Comparison of ENCODE assay signal across 1 cellular context in the genomic region with DNA sequence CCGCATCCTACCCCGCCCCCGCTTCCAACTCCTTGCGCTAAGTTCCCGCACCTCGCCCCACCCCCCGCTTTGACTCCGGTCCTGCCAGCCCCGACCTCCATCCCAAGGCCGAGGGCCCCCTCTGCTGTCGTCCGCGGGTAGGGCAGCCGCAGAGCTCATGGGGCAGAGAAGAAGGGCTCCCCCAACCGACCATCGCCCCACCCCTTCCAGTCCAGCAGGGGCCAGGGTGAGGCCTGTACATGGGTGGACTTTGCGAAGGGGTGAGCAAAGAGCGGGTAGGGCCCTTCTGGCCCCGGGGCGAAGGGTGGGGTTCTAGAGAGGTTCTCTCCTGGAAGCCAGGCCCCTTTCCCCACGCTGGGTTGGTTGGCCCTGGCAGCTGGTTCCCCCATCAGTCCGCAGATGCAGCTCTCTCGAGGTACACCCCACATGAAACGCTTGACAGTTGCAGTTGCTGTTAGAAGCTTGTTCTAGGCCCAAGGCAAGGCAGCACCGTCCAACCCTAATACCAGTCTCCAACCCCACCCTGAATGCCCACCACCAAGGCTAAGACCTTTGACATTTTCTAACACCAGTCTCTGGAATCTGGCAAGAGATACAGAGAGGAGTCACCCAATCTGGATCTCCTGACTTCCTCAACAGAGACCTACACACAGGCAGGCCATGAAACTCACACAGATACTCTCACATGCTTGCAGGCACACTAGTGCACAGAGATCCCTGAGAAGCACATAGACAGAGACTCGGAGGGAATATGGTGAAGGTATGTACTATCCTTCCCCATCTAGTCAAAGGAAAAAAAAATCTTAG.
TF ChIP-seq lines count a peak whose summit lies in the region.

No MANE protein-coding gene starts in this region.

TF ChIP-seq in HepG2, 621 proteins besides CTCF, POLR2A, EP300 and RAD21 (continued from another document and continues in another):
- TF ChIP-seq, protein P1, sequence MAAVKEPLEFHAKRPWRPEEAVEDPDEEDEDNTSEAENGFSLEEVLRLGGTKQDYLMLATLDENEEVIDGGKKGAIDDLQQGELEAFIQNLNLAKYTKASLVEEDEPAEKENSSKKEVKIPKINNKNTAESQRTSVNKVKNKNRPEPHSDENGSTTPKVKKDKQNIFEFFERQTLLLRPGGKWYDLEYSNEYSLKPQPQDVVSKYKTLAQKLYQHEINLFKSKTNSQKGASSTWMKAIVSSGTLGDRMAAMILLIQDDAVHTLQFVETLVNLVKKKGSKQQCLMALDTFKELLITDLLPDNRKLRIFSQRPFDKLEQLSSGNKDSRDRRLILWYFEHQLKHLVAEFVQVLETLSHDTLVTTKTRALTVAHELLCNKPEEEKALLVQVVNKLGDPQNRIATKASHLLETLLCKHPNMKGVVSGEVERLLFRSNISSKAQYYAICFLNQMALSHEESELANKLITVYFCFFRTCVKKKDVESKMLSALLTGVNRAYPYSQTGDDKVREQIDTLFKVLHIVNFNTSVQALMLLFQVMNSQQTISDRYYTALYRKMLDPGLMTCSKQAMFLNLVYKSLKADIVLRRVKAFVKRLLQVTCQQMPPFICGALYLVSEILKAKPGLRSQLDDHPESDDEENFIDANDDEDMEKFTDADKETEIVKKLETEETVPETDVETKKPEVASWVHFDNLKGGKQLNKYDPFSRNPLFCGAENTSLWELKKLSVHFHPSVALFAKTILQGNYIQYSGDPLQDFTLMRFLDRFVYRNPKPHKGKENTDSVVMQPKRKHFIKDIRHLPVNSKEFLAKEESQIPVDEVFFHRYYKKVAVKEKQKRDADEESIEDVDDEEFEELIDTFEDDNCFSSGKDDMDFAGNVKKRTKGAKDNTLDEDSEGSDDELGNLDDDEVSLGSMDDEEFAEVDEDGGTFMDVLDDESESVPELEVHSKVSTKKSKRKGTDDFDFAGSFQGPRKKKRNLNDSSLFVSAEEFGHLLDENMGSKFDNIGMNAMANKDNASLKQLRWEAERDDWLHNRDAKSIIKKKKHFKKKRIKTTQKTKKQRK (IDR thresholded peaks at IDR 0.05; ENCODE audit: low read length) = no peak
- no peak for TF ChIP-seq ZNF562 (CRISPR knock-in tag; IDR thresholded peaks at IDR 0.05; ENCODE audit: borderline replicate concordance)
- TF ChIP-seq GATAD2A (CRISPR knock-in tag; IDR thresholded peaks at IDR 0.05) = 0 out of 2 replicates have a peak, but pooled peaks have one; percentile 14
- no peak for TF ChIP-seq SRSF1 (optimal IDR thresholded peaks at IDR 0.05; ENCODE audit: low read depth, low read length)
- no peak for TF ChIP-seq ZBTB21 (CRISPR knock-in tag; IDR thresholded peaks at IDR 0.05)
- TF ChIP-seq GABPB1 (CRISPR knock-in tag; IDR thresholded peaks at IDR 0.05) = peak; percentile 50; the same call in 1 of the 2 replicates
- TF ChIP-seq, protein P2, sequence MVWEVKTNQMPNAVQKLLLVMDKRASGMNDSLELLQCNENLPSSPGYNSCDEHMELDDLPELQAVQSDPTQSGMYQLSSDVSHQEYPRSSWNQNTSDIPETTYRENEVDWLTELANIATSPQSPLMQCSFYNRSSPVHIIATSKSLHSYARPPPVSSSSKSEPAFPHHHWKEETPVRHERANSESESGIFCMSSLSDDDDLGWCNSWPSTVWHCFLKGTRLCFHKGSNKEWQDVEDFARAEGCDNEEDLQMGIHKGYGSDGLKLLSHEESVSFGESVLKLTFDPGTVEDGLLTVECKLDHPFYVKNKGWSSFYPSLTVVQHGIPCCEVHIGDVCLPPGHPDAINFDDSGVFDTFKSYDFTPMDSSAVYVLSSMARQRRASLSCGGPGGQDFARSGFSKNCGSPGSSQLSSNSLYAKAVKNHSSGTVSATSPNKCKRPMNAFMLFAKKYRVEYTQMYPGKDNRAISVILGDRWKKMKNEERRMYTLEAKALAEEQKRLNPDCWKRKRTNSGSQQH (CRISPR knock-in tag; IDR thresholded peaks at IDR 0.05; ENCODE audit: low read depth) = 0 out of 2 replicates have a peak, but pooled peaks have one; percentile 60
- no peak for TF ChIP-seq SRF (IDR thresholded peaks at IDR 0.05; ENCODE audit: low read depth, low read length)
- TF ChIP-seq ZFY (CRISPR knock-in tag; IDR thresholded peaks at IDR 0.05) = 0 out of 2 replicates have a peak, but pooled peaks have one; percentile 26
- no peak for TF ChIP-seq NFYC (CRISPR knock-in tag; IDR thresholded peaks at IDR 0.05)
- TF ChIP-seq ERF (CRISPR knock-in tag; IDR thresholded peaks at IDR 0.05) = 0 out of 2 replicates have a peak, but pooled peaks have one; percentile 40
- TF ChIP-seq SAP130 (CRISPR knock-in tag; IDR thresholded peaks at IDR 0.05; ENCODE audit: low read depth) = peak; percentile 59
- no peak for TF ChIP-seq ZNF776 (CRISPR knock-in tag; IDR thresholded peaks at IDR 0.05)
- TF ChIP-seq, protein P3, sequence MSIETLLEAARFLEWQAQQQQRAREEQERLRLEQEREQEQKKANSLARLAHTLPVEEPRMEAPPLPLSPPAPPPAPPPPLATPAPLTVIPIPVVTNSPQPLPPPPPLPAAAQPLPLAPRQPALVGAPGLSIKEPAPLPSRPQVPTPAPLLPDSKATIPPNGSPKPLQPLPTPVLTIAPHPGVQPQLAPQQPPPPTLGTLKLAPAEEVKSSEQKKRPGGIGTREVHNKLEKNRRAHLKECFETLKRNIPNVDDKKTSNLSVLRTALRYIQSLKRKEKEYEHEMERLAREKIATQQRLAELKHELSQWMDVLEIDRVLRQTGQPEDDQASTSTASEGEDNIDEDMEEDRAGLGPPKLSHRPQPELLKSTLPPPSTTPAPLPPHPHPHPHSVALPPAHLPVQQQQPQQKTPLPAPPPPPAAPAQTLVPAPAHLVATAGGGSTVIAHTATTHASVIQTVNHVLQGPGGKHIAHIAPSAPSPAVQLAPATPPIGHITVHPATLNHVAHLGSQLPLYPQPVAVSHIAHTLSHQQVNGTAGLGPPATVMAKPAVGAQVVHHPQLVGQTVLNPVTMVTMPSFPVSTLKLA (IDR thresholded peaks at IDR 0.05) = no peak
- TF ChIP-seq ZBTB7B (CRISPR knock-in tag; IDR thresholded peaks at IDR 0.05) = 0 out of 2 replicates have a peak, but pooled peaks have one; percentile 30
- peak; percentile 35; the same call in 1 of the 2 replicates for TF ChIP-seq PHF8 (CRISPR knock-in tag; IDR thresholded peaks at IDR 0.05)
- TF ChIP-seq, protein P4, sequence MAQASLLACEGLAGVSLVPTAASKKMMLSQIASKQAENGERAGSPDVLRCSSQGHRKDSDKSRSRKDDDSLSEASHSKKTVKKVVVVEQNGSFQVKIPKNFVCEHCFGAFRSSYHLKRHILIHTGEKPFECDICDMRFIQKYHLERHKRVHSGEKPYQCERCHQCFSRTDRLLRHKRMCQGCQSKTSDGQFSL (CRISPR knock-in tag; IDR thresholded peaks at IDR 0.05) = peak; percentile 68; the same call in 1 of the 2 replicates
- peak; percentile 51; the same call in 1 of the 2 replicates for TF ChIP-seq SMC3 (IDR thresholded peaks at IDR 0.05; ENCODE audit: low read length)
- TF ChIP-seq, protein P5, sequence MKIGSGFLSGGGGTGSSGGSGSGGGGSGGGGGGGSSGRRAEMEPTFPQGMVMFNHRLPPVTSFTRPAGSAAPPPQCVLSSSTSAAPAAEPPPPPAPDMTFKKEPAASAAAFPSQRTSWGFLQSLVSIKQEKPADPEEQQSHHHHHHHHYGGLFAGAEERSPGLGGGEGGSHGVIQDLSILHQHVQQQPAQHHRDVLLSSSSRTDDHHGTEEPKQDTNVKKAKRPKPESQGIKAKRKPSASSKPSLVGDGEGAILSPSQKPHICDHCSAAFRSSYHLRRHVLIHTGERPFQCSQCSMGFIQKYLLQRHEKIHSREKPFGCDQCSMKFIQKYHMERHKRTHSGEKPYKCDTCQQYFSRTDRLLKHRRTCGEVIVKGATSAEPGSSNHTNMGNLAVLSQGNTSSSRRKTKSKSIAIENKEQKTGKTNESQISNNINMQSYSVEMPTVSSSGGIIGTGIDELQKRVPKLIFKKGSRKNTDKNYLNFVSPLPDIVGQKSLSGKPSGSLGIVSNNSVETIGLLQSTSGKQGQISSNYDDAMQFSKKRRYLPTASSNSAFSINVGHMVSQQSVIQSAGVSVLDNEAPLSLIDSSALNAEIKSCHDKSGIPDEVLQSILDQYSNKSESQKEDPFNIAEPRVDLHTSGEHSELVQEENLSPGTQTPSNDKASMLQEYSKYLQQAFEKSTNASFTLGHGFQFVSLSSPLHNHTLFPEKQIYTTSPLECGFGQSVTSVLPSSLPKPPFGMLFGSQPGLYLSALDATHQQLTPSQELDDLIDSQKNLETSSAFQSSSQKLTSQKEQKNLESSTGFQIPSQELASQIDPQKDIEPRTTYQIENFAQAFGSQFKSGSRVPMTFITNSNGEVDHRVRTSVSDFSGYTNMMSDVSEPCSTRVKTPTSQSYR (CRISPR knock-in tag; IDR thresholded peaks at IDR 0.05; ENCODE audit: borderline replicate concordance) = peak; percentile 92
- TF ChIP-seq, protein P6, sequence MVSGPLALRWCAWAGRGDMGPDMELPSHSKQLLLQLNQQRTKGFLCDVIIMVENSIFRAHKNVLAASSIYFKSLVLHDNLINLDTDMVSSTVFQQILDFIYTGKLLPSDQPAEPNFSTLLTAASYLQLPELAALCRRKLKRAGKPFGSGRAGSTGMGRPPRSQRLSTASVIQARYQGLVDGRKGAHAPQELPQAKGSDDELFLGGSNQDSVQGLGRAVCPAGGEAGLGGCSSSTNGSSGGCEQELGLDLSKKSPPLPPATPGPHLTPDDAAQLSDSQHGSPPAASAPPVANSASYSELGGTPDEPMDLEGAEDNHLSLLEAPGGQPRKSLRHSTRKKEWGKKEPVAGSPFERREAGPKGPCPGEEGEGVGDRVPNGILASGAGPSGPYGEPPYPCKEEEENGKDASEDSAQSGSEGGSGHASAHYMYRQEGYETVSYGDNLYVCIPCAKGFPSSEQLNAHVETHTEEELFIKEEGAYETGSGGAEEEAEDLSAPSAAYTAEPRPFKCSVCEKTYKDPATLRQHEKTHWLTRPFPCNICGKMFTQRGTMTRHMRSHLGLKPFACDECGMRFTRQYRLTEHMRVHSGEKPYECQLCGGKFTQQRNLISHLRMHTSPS (CRISPR knock-in tag; IDR thresholded peaks at IDR 0.05; ENCODE audit: low read depth) = 0 out of 2 replicates have a peak, but pooled peaks have one; percentile 30
- TF ChIP-seq ZNF749 (CRISPR knock-in tag; IDR thresholded peaks at IDR 0.05; ENCODE audit: borderline replicate concordance) = no peak
- no peak for TF ChIP-seq ATM (IDR thresholded peaks at IDR 0.05; ENCODE audit: borderline replicate concordance)
- TF ChIP-seq, protein P7, sequence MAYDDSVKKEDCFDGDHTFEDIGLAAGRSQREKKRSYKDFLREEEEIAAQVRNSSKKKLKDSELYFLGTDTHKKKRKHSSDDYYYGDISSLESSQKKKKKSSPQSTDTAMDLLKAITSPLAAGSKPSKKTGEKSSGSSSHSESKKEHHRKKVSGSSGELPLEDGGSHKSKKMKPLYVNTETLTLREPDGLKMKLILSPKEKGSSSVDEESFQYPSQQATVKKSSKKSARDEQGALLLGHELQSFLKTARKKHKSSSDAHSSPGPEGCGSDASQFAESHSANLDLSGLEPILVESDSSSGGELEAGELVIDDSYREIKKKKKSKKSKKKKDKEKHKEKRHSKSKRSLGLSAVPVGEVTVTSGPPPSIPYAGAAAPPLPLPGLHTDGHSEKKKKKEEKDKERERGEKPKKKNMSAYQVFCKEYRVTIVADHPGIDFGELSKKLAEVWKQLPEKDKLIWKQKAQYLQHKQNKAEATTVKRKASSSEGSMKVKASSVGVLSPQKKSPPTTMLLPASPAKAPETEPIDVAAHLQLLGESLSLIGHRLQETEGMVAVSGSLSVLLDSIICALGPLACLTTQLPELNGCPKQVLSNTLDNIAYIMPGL (CRISPR knock-in tag; IDR thresholded peaks at IDR 0.05; ENCODE audit: borderline replicate concordance in 1 of 2, low read depth in 1 of 2) = peak; percentile 70 to 86
- TF ChIP-seq GTF3A (CRISPR knock-in tag; conservative IDR thresholded peaks at IDR 0.05) = 0 out of 2 replicates have a peak, but pooled peaks have one; percentile 58
- TF ChIP-seq, protein P8, sequence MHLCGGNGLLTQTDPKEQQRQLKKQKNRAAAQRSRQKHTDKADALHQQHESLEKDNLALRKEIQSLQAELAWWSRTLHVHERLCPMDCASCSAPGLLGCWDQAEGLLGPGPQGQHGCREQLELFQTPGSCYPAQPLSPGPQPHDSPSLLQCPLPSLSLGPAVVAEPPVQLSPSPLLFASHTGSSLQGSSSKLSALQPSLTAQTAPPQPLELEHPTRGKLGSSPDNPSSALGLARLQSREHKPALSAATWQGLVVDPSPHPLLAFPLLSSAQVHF (CRISPR knock-in tag; IDR thresholded peaks at IDR 0.05) = no peak
- no peak; the same call in 1 of the 2 replicates for TF ChIP-seq ZNF788 (CRISPR knock-in tag; IDR thresholded peaks at IDR 0.05; ENCODE audit: borderline replicate concordance)
- TF ChIP-seq IKZF1 (IDR thresholded peaks at IDR 0.05) = no peak
- TF ChIP-seq DMAP1 (CRISPR knock-in tag; IDR thresholded peaks at IDR 0.05) = 0 out of 2 replicates have a peak, but pooled peaks have one; percentile 12
- TF ChIP-seq FOXM1 (CRISPR knock-in tag; IDR thresholded peaks at IDR 0.05) = no peak
- no peak for TF ChIP-seq ZSCAN31 (CRISPR knock-in tag; IDR thresholded peaks at IDR 0.05; ENCODE audit: low read depth)
- TF ChIP-seq, protein P9, sequence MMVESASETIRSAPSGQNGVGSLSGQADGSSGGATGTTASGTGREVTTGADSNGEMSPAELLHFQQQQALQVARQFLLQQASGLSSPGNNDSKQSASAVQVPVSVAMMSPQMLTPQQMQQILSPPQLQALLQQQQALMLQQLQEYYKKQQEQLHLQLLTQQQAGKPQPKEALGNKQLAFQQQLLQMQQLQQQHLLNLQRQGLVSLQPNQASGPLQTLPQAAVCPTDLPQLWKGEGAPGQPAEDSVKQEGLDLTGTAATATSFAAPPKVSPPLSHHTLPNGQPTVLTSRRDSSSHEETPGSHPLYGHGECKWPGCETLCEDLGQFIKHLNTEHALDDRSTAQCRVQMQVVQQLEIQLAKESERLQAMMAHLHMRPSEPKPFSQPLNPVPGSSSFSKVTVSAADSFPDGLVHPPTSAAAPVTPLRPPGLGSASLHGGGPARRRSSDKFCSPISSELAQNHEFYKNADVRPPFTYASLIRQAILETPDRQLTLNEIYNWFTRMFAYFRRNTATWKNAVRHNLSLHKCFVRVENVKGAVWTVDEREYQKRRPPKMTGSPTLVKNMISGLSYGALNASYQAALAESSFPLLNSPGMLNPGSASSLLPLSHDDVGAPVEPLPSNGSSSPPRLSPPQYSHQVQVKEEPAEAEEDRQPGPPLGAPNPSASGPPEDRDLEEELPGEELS (CRISPR knock-in tag; IDR thresholded peaks at IDR 0.05) = no peak
- TF ChIP-seq CBX5 (CRISPR knock-in tag; IDR thresholded peaks at IDR 0.05; ENCODE audit: borderline replicate concordance) = no peak
- TF ChIP-seq, protein P10, sequence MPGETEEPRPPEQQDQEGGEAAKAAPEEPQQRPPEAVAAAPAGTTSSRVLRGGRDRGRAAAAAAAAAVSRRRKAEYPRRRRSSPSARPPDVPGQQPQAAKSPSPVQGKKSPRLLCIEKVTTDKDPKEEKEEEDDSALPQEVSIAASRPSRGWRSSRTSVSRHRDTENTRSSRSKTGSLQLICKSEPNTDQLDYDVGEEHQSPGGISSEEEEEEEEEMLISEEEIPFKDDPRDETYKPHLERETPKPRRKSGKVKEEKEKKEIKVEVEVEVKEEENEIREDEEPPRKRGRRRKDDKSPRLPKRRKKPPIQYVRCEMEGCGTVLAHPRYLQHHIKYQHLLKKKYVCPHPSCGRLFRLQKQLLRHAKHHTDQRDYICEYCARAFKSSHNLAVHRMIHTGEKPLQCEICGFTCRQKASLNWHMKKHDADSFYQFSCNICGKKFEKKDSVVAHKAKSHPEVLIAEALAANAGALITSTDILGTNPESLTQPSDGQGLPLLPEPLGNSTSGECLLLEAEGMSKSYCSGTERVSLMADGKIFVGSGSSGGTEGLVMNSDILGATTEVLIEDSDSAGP (CRISPR knock-in tag; IDR thresholded peaks at IDR 0.05; ENCODE audit: borderline replicate concordance) = peak; percentile 58; the same call in 1 of the 2 replicates
- no peak for TF ChIP-seq MEIS2 (CRISPR knock-in tag; IDR thresholded peaks at IDR 0.05)
- 0 out of 2 replicates have a peak, but pooled peaks have one; percentile 54 for TF ChIP-seq SNAPC2 (CRISPR knock-in tag; IDR thresholded peaks at IDR 0.05)
- TF ChIP-seq RBM22 (optimal IDR thresholded peaks at IDR 0.05; ENCODE audit: low read length) = no peak
- 0 out of 2 replicates have a peak, but pooled peaks have one; percentile 19 for TF ChIP-seq ZNF652 (CRISPR knock-in tag; IDR thresholded peaks at IDR 0.05; ENCODE audit: borderline replicate concordance, low read depth)
